7 cellular contexts compared by ENCODE assay signal in genomic region chr12:68932123-68932700, GRCh38. TPM values are rescaled to one million over a fixed set of nuclear protein-coding genes. Genes with fewer than 3 reads are reported as not detected.
DNase-seq lines count a peak whose midpoint lies in the region; ATAC-seq and TF ChIP-seq lines count a peak whose summit lies in the region.

No MANE protein-coding gene starts in this region.

- H3K4me3 ChIP-seq in HFF-Myc (replicated peaks; ENCODE audit: low read depth, low read length) (peak overlapping the region; percentile 41), lower leg skin (ENCODE audit: low read depth, poor library complexity, severe bottlenecking) (peak overlapping the region; percentile 56), thymus (ENCODE audit: low read length) (peak overlapping the region; percentile 52)

- 27 to 33% methylated on average over 9 of the region's 9 CpGs for whole genome bisulfite sequencing in lower leg skin, 2 donors
- 14% methylated on average over 9 of the region's 9 CpGs for WGBS in thymus

- DNase-seq in HFF-Myc (ENCODE audit: extremely low read depth, low read depth) (no peak), NCI-H345 treated with DMSO at 0.1 percent for 48 hours (lab: John Stamatoyannopoulos, UW; ENCODE audit: unreplicated experiment) (peak; percentile 28), lower leg skin (ENCODE audit: low spot score in 2 of 2) (no peak)
- DNase-seq in central memory CD4-positive, alpha-beta T cell: peak; percentile 6
- no peak for DNase-seq in effector CD8-positive, alpha-beta T cell (lab: John Stamatoyannopoulos, UW)

- TF ChIP-seq CTCF in HFF-Myc (IDR thresholded peaks at IDR 0.05; ENCODE audit: low read depth, low read length, missing control alignments) (no peak), lower leg skin (IDR thresholded peaks at IDR 0.05) (no peak)

- ATAC-seq in GM18858 (IDR thresholded peaks at IDR 0.05; ENCODE audit: unreplicated experiment): peak; percentile 35

- no peak overlapping the region for H3K27ac ChIP-seq in thymus (ENCODE audit: low read depth)

- peaks cover 22% of the 10 kb centered on the region for H3K27me3 ChIP-seq in thymus (ENCODE audit: control insufficient read depth, insufficient read depth)

- H3K4me1 ChIP-seq in thymus (ENCODE audit: control insufficient read depth, insufficient read depth, low read length): no peaks in the 10 kb centered on the region

- TF ChIP-seq POLR2A in lower leg skin (IDR thresholded peaks at IDR 0.05): no peak

- peaks cover 2% of the 10 kb centered on the region for H3K9me3 ChIP-seq in thymus (ENCODE audit: control insufficient read depth)

- intact Hi-C loops in lower leg skin (cut with DNase I; ENCODE audit: low total_unique reads): no loop called here

- H3K36me3 ChIP-seq in thymus (ENCODE audit: control insufficient read depth, insufficient read depth): no peaks in the 10 kb centered on the region

RNA-seq across cellular contexts. Expression of gene CPM, which starts 0.8 kb away (rescaled TPM):
- 100 to 1,000 TPM in 3 of 4 donors, 10 to 100 TPM in 1; 76.1 to 149 (median 123) TPM for total RNA-seq in lower leg skin
- 11.4 TPM for polyA plus RNA-seq in thymus

Comparison
In these comparisons a context has a peak if more than half of its experiments do, and no peak if none do; other contexts are left out.
1. DNase-seq: peak in NCI-H345 treated with DMSO at 0.1 percent for 48 hours (single experiment) and central memory CD4-positive, alpha-beta T cell (single experiment); none in HFF-Myc (single experiment), lower leg skin (0 of 2) and effector CD8-positive, alpha-beta T cell (single experiment).
2. Peak in every context shown above with its lines, with median percentiles within 50 percentile points of each other: H3K4me3 ChIP-seq.